In the genomic region with DNA sequence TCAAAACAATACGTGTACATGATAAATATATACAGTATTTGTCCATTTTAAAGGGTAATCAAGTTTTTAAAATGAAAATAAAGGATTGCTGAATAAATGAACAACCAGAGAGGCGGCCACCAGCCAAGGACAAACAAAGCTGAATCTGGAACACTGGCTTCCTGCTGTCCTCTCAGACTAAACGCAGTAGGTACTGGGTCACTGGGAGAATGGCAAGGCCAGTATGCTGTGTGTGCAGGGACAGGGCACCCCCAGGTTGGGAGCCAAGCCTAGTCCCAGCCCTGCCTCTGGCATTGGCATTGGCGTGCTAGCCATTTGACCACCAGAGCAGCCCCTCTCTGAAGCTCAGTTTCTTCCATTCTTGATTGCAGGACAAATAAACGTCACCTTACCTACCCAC, we compare ENCODE assay signal across 13 cellular contexts. TPM values are rescaled to one million over a fixed set of nuclear protein-coding genes. Genes with fewer than 3 reads are reported as not detected.
DNase-seq lines count a peak whose midpoint lies in the region; FAIRE-seq and TF ChIP-seq lines count a peak whose summit lies in the region.
"Had no signal": no experiment of that assay in that cellular context is flagged by ENCODE, and none has a peak within 500 bp of the region (broad histone marks: within the 10 kb centered on the region; RNA-seq: fewer than 3 reads in every experiment).

No MANE protein-coding gene starts in this region.

- DNase-seq in immature natural killer cell (no peak), progenitor cell of endocrine pancreas (ENCODE audit: low spot score, unreplicated experiment) (no peak), NCI-H2171 treated with DMSO at 0.1 percent for 48 hours (lab: John Stamatoyannopoulos, UW) (no peak), RCC 7860 (ENCODE audit: low spot score) (no peak)
- no peak for DNase-seq in activated CD4-positive, alpha-beta T cell treated with anti-CD3 and anti-CD28 coated beads for 48 hours
- DNase-seq: CD8-positive, alpha-beta T cell; NCI-H1436 treated with DMSO at 0.1 percent for 48 hours; NCI-H2081; NCI-H345; NCI-H526 treated with DMSO at 0.1 percent for 48 hours had no signal

- H3K27ac ChIP-seq in angular gyrus (ENCODE audit: low read depth, low read length) (peak overlapping the region; percentile 7), urinary bladder (ENCODE audit: low read depth) (peak overlapping the region; percentile 4)
- H3K27ac ChIP-seq: SK-N-MC had no signal

- no peaks in the 10 kb centered on the region for H3K36me3 Mint-ChIP-seq in immature natural killer cell
- H3K36me3 Mint-ChIP-seq in progenitor cell of endocrine pancreas (ENCODE audit: insufficient read depth) = no peaks in the 10 kb centered on the region
- H3K36me3 Mint-ChIP-seq: CD8-positive, alpha-beta T cell had no signal

- FAIRE-seq in RCC 7860 (lab: Jason Lieb, UNC) = no peak

- no peaks in the 10 kb centered on the region for H3K36me3 ChIP-seq in urinary bladder (ENCODE audit: insufficient read depth)

- no peak overlapping the region for H3K4me3 ChIP-seq in urinary bladder (ENCODE audit: low read depth, low read length)
- H3K4me3 ChIP-seq: SK-N-MC had no signal

- no peak overlapping the region for H3K4me3 Mint-ChIP-seq in immature natural killer cell
- peak overlapping the region; percentile 29 for H3K4me3 Mint-ChIP-seq in progenitor cell of endocrine pancreas (ENCODE audit: low read depth)
- H3K4me3 Mint-ChIP-seq: CD8-positive, alpha-beta T cell had no signal

- TF ChIP-seq CTCF in progenitor cell of endocrine pancreas (IDR thresholded peaks at IDR 0.05; ENCODE audit: unreplicated experiment) = no peak

- H3K4me1 Mint-ChIP-seq in immature natural killer cell = peaks cover 38 to 43% of the 10 kb centered on the region in 2 donors
- H3K4me1 Mint-ChIP-seq in progenitor cell of endocrine pancreas (ENCODE audit: low read depth) = peaks cover 64% of the 10 kb centered on the region

- no peaks in the 10 kb centered on the region for H3K9me3 Mint-ChIP-seq in immature natural killer cell
- no peaks in the 10 kb centered on the region for H3K9me3 Mint-ChIP-seq in progenitor cell of endocrine pancreas (ENCODE audit: low read depth)
- H3K9me3 Mint-ChIP-seq: CD8-positive, alpha-beta T cell had no signal

- H3K27me3 Mint-ChIP-seq in immature natural killer cell (ENCODE audit: low read depth in 3 of 3) (peaks cover 0 to 10% (median 0%) of the 10 kb centered on the region in 3 donors), progenitor cell of endocrine pancreas (no peaks in the 10 kb centered on the region)

- peaks cover 3% of the 10 kb centered on the region for H3K4me1 ChIP-seq in urinary bladder (ENCODE audit: insufficient read depth)

- H3K27ac Mint-ChIP-seq in immature natural killer cell (peak overlapping the region in 4 of 6 donors; percentile 17 to 80 (median 54)), progenitor cell of endocrine pancreas (peak overlapping the region; percentile 89)
- H3K27ac Mint-ChIP-seq: CD8-positive, alpha-beta T cell had no signal

- WGBS in urinary bladder = 79% methylated on average over 5 of the region's 5 CpGs

RNA-seq across cellular contexts. Expression of gene DLG5, which starts 33.8 kb away (rescaled TPM):
- polyA plus RNA-seq in immature natural killer cell = 1 to 10 TPM; 1.6 to 3.7 (median 1.9) TPM
- 132 and 149 TPM in 2 replicates for total RNA-seq in progenitor cell of endocrine pancreas
- 30.3 TPM for total RNA-seq in urinary bladder
- polyA plus RNA-seq in urinary bladder = 36.9 TPM
